8 cellular contexts compared by ENCODE assay signal in the genomic region with DNA sequence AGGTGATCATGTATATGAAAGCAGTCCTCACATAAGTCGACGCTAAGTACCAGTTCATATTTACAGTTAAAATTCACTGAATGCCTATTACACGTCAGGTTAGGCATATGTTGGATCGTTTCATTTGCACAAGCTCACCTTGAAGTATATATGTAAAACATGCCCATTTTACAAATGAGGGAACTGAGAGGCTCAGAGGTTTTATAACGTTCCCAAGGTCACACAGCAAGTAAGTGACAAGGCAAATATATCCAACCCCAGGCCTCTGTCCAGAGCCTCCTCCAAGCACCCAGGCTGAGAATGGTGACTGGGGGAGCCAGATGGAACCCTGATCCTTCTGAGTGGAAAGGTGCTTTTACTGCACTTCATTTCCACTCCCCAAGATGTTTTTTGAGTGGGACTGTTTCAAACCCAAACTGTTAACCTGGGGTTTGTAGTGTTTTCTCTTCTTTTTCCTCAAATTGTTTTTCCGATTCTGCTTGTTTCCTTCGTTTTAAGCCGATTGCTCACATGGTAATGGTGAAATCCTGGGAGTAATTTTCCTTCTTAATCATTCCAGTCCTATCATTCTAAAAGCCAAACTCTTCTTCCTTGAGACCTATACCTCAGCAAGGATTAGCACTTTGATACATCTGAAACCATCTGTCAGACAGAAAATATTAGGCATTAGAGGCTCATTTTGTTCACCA. TPM values are rescaled to one million over a fixed set of nuclear protein-coding genes. Genes with fewer than 3 reads are reported as not detected.
A peak's percentile ranks its signal among the peaks of the same experiment; 100 is the strongest.
DNase-seq lines count a peak whose midpoint lies in the region; ATAC-seq and TF ChIP-seq lines count a peak whose summit lies in the region.

No MANE protein-coding gene starts in this region.

- TF ChIP-seq EP300 in esophagus muscularis mucosa (IDR thresholded peaks at IDR 0.05) (no peak), sigmoid colon (IDR thresholded peaks at IDR 0.05) (no peak)

- intact Hi-C loops in Panc1 (cut with micrococcal nuclease; ENCODE audit: unreplicated experiment) (no loop called here), esophagus muscularis mucosa (cut with DNase I) (loop anchor here (5.0 to 10.0 kb wide), 2 partner anchors 50 to 947 kb away; a partner anchor contains a TSS), sigmoid colon (cut with DNase I) (loop anchor here (5.0 kb wide), 1 partner anchor 947 kb away; a partner anchor contains a TSS)

- in situ Hi-C loops in Panc1 (cut with HindIII; ENCODE audit: low pct_unique_long_range_greater_than_20kb, low sequenced_read_pairs) = no loop called here

- peak overlapping the region; percentile 97 for H3K4me3 Mint-ChIP-seq in T-helper 1 cell treated with Interleukin-12 subunit alpha and Interleukin-12 subunit beta and Interleukin-4 antibody, amounts not matched to agents 30 μg/mL and 1 μg/mL, for 36 hours

- H3K4me1 Mint-ChIP-seq in T-helper 1 cell treated with Interleukin-12 subunit alpha and Interleukin-12 subunit beta and Interleukin-4 antibody, amounts not matched to agents 30 μg/mL and 1 μg/mL, for 36 hours (ENCODE audit: low read depth) = peaks cover 15% of the 10 kb centered on the region

- 66% methylated on average over 8 of the region's 8 CpGs for WGBS in esophagus muscularis mucosa
- 51 to 65% methylated on average over 8 of the region's 8 CpGs for WGBS in sigmoid colon, 2 donors

- peaks cover 13% of the 10 kb centered on the region for H3K27me3 Mint-ChIP-seq in T-helper 1 cell treated with Interleukin-12 subunit alpha and Interleukin-12 subunit beta and Interleukin-4 antibody, amounts not matched to agents 30 μg/mL and 1 μg/mL, for 36 hours (ENCODE audit: low read depth)

- peaks cover 6% of the 10 kb centered on the region; the same call in 1 of the 2 replicates for H3K36me3 ChIP-seq in Panc1 (ENCODE audit: control insufficient read depth, insufficient read depth, low read length)
- H3K36me3 ChIP-seq in esophagus muscularis mucosa = peaks cover 0 to 3% (median 0%) of the 10 kb centered on the region in 4 donors
- no peaks in the 10 kb centered on the region for H3K36me3 ChIP-seq in sigmoid colon

- H3K4me1 ChIP-seq in Panc1 (ENCODE audit: control insufficient read depth, insufficient read depth, low read length) = no peaks in the 10 kb centered on the region; the same call in 1 of the 2 replicates
- peaks cover 21 to 31% (median 25%) of the 10 kb centered on the region in 4 donors for H3K4me1 ChIP-seq in esophagus muscularis mucosa
- H3K4me1 ChIP-seq in sigmoid colon = peaks cover 0 to 19% (median 13%) of the 10 kb centered on the region in 4 donors

- peak overlapping the region; percentile 98 for H3K27ac Mint-ChIP-seq in T-helper 1 cell treated with Interleukin-12 subunit alpha and Interleukin-12 subunit beta and Interleukin-4 antibody, amounts not matched to agents 30 μg/mL and 1 μg/mL, for 36 hours

- no peak for ATAC-seq in Panc1

- CTCF ChIA-PET in Panc1 (lab: Charles Lee) = no interaction called here

- TF ChIP-seq CTCF in Panc1 (IDR thresholded peaks at IDR 0.05) (no peak), esophagus muscularis mucosa (IDR thresholded peaks at IDR 0.05) (no peak), sigmoid colon (IDR thresholded peaks at IDR 0.05) (no peak)

- no peaks in the 10 kb centered on the region for H3K9me3 Mint-ChIP-seq in T-helper 1 cell treated with Interleukin-12 subunit alpha and Interleukin-12 subunit beta and Interleukin-4 antibody, amounts not matched to agents 30 μg/mL and 1 μg/mL, for 36 hours

- H3K36me3 Mint-ChIP-seq in T-helper 1 cell treated with Interleukin-12 subunit alpha and Interleukin-12 subunit beta and Interleukin-4 antibody, amounts not matched to agents 30 μg/mL and 1 μg/mL, for 36 hours (ENCODE audit: low read depth) = peaks cover 2% of the 10 kb centered on the region

- H3K27ac ChIP-seq in Panc1 (ENCODE audit: low read length) (peak overlapping the region; percentile 96), esophagus muscularis mucosa (replicated peaks in 1 of 4) (peak overlapping the region; percentile 85 to 92 (median 88)), sigmoid colon (peak overlapping the region; percentile 84 to 92 (median 89))

- TF ChIP-seq POLR2A in esophagus muscularis mucosa (IDR thresholded peaks at IDR 0.05; ENCODE audit: low read depth) = no peak
- TF ChIP-seq POLR2A in sigmoid colon (IDR thresholded peaks at IDR 0.05) = no peak

- POLR2A ChIA-PET in Panc1 (lab: Charles Lee) = no interaction called here

- DNase-seq in T-helper 1 cell (no peak), Panc1 (ENCODE audit: low read depth, low spot score) (no peak), esophagus muscularis mucosa (ENCODE audit: extremely low spot score) (no peak), sigmoid colon (no peak), mucosa of gallbladder (ENCODE audit: low spot score) (no peak), NCI-H146 treated with DMSO at 0.1 percent for 48 hours (lab: John Stamatoyannopoulos, UW; ENCODE audit: unreplicated experiment) (no peak)
- no peak for DNase-seq in stimulated activated CD4-positive, alpha-beta T cell treated with anti-CD3 and anti-CD28 coated beads, Interleukin-4, amount 100 ng/mL, for 4 hours

- H3K27me3 ChIP-seq in Panc1 (ENCODE audit: control insufficient read depth, insufficient read depth, low read length) (no peaks in the 10 kb centered on the region), esophagus muscularis mucosa (no peaks in the 10 kb centered on the region), sigmoid colon (no peaks in the 10 kb centered on the region)

- TSS peak; percentile 81 for BruUV-seq in Panc1 (replicated peaks; lab: Mats Ljungman, UMichigan)

- H3K4me3 ChIP-seq in Panc1 (ENCODE audit: low read depth in 2 of 2, low read length in 2 of 2) (peak overlapping the region; percentile 79 to 85), esophagus muscularis mucosa (peak overlapping the region; percentile 72 to 87 (median 76)), sigmoid colon (peak overlapping the region; percentile 59 to 84 (median 72))

- H3K9me3 ChIP-seq in Panc1 (ENCODE audit: control insufficient read depth, insufficient read depth, low read depth, low read length) (no peaks in the 10 kb centered on the region), esophagus muscularis mucosa (no peaks in the 10 kb centered on the region), sigmoid colon (no peaks in the 10 kb centered on the region)

RNA-seq across cellular contexts. Expression of a gene that starts 0.8 kb away (rescaled TPM):
- total RNA-seq in Panc1 (2021; ENCODE audit: unreplicated experiment) (16.5 TPM), esophagus muscularis mucosa (10 to 100 TPM; 24.0 to 33.2 (median 26.9) TPM), sigmoid colon (10 to 100 TPM; 33.8 to 46.7 (median 40.8) TPM), mucosa of gallbladder (34.0 TPM)
- polyA plus RNA-seq in Panc1 (2012; ENCODE audit: insufficient read length) = 14.4 TPM
- polyA plus RNA-seq in sigmoid colon = 10 to 100 TPM; 44.8 to 99.1 (median 94.8) TPM

RNA-seq across cellular contexts. Expression of a gene that starts 52.0 kb away (rescaled TPM):
- 1.1 TPM for total RNA-seq in Panc1 (2021; ENCODE audit: unreplicated experiment)
- polyA plus RNA-seq in Panc1 (2012; ENCODE audit: insufficient read length) = 0.63 TPM
- total RNA-seq in esophagus muscularis mucosa = 10 to 100 TPM in 1 of 4 donors, 1 to 10 TPM in 3; 3.3 to 11.7 (median 5.7) TPM
- total RNA-seq in sigmoid colon = 1 to 10 TPM; 3.5 to 8.1 (median 4.5) TPM
- polyA plus RNA-seq in sigmoid colon = 10 to 100 TPM; 22.2 to 65.6 (median 26.1) TPM
- 221 TPM for total RNA-seq in mucosa of gallbladder

Comparison
In these comparisons a context has a peak if more than half of its experiments do, and no peak if none do; other contexts are left out.
1. RNA of a gene that starts 52.0 kb away (total RNA-seq): 221 TPM in mucosa of gallbladder (single experiment); 3.3 to 11.7 TPM in esophagus muscularis mucosa, 3.5 to 8.1 TPM in sigmoid colon and 1.1 TPM in Panc1 (single experiment); every median in the first group is over 10 times any median in the second.
2. Peak in every context shown above with its lines, with median percentiles within 50 percentile points of each other: H3K27ac ChIP-seq and H3K4me3 ChIP-seq.